ENCODE assay signal across 8 cellular contexts in genomic region chr1:150573648-150574071, GRCh38. TPM values are rescaled to one million over a fixed set of nuclear protein-coding genes. Genes with fewer than 3 reads are reported as not detected.
DNase-seq lines count a peak whose midpoint lies in the region; ATAC-seq and TF ChIP-seq lines count a peak whose summit lies in the region.
"Not testable (repeated sequence)": the region's sequence is repeated elsewhere in the genome, so short reads cannot be mapped to it uniquely, and the experiment has no call there.

No MANE protein-coding gene starts in this region.

- H4K20me1 ChIP-seq in GM23248 (ENCODE audit: insufficient read depth), result peaks cover 32% of the 10 kb centered on the region; the same call in 1 of the 2 replicates

- peak overlapping the region; percentile 26 for H3K4me3 ChIP-seq in GM23248
- not testable (repeated sequence) for H3K4me3 ChIP-seq in RWPE2 (ENCODE audit: severe bottlenecking); uterus
- H3K4me3 ChIP-seq in breast epithelium, result peak overlapping the region; percentile 23 to 99 (median 96)
- H3K4me3 ChIP-seq in gastroesophageal sphincter, result peak overlapping the region in 1 of 2 donors; percentile 97
- peak overlapping the region; percentile 5 for H3K4me3 ChIP-seq in mononuclear cell (ENCODE audit: low read length)
- H3K4me3 ChIP-seq in skin epidermis, result peak overlapping the region in 4 of 7 experiments; percentile 15 to 96 (median 76)

- H3K27ac ChIP-seq in GM23248 (peak overlapping the region; percentile 100), RWPE2 (ENCODE audit: poor library complexity, severe bottlenecking) (peak overlapping the region; percentile 100), breast epithelium (peak overlapping the region; percentile 53 to 100), gastroesophageal sphincter (peak overlapping the region in 3 of 4 donors; percentile 71 to 100 (median 100)), skin epidermis (peak overlapping the region in 13 of 21 experiments; percentile 13 to 100 (median 48)), uterus (peak overlapping the region; percentile 99)

- not testable (repeated sequence) for TF ChIP-seq POLR2A in breast epithelium (IDR thresholded peaks at IDR 0.05); uterus (IDR thresholded peaks at IDR 0.05)
- TF ChIP-seq POLR2A in gastroesophageal sphincter (IDR thresholded peaks at IDR 0.05), result peak in 1 of 2 donors; percentile 36

- H3K4me1 Mint-ChIP-seq in activated T-cell treated with anti-CD3 and anti-CD28 coated beads, Interleukin-2, amount 50 U/mL, for 72 hours (ENCODE audit: low read depth), result peaks cover 70% of the 10 kb centered on the region

- 82 to 87% methylated on average over 13 of the region's 13 CpGs for WGBS in GM23248 (ENCODE audit: low coverage in 1 of 2, low lambda C conversion rate in 2 of 2, missing lambda C conversion rate in 2 of 2), 2 experiments
- 71 to 97% methylated on average over 3 to 5 of the region's 13 CpGs for WGBS in gastroesophageal sphincter (ENCODE audit: low coverage in 1 of 2), 2 donors

- peak overlapping the region; percentile 98 for H3K4me2 ChIP-seq in GM23248 (ENCODE audit: unreplicated experiment)

- peaks cover 99% of the 10 kb centered on the region for H3F3A ChIP-seq in GM23248 (ENCODE audit: insufficient read depth)

- peaks cover 80% of the 10 kb centered on the region for H3K79me2 ChIP-seq in GM23248 (ENCODE audit: insufficient read depth)

- not testable (repeated sequence) for DNase-seq in GM23248; RWPE2 (ENCODE audit: low spot score); activated T-cell treated with anti-CD3 and anti-CD28 coated beads, Interleukin-2, amount 50 U/mL, for 72 hours; uterus
- peak in 1 of 2 donors; percentile 23 for DNase-seq in breast epithelium (ENCODE audit: low spot score in 2 of 2)

- H3K36me3 Mint-ChIP-seq in activated T-cell treated with anti-CD3 and anti-CD28 coated beads, Interleukin-2, amount 50 U/mL, for 72 hours (ENCODE audit: insufficient read depth in 2 of 2), result peaks cover 45 to 63% of the 10 kb centered on the region in 2 donors

- not testable (repeated sequence) for TF ChIP-seq EP300 in gastroesophageal sphincter (IDR thresholded peaks at IDR 0.05)

- peak overlapping the region; percentile 95 for H3K27ac Mint-ChIP-seq in activated T-cell treated with anti-CD3 and anti-CD28 coated beads, Interleukin-2, amount 50 U/mL, for 72 hours

- H3K9me3 Mint-ChIP-seq in activated T-cell treated with anti-CD3 and anti-CD28 coated beads, Interleukin-2, amount 50 U/mL, for 72 hours, result not testable (repeated sequence)

- not testable (repeated sequence) for TF ChIP-seq CTCF in RWPE2 (IDR thresholded peaks at IDR 0.05; ENCODE audit: poor library complexity, severe bottlenecking); breast epithelium (IDR thresholded peaks at IDR 0.05); gastroesophageal sphincter (IDR thresholded peaks at IDR 0.05); uterus (IDR thresholded peaks at IDR 0.05)

- H3K27me3 ChIP-seq in GM23248 (replicated peaks; ENCODE audit: insufficient read depth); RWPE2 (ENCODE audit: insufficient read depth, poor library complexity, severe bottlenecking); breast epithelium; gastroesophageal sphincter; mononuclear cell (ENCODE audit: insufficient read depth, low read length); uterus: not testable (repeated sequence)

- not testable (repeated sequence) for H3K9me3 ChIP-seq in GM23248 (ENCODE audit: low read depth); RWPE2 (ENCODE audit: severe bottlenecking); breast epithelium; gastroesophageal sphincter; mononuclear cell (ENCODE audit: low read depth, low read length); uterus

- in situ Hi-C loops in GM23248 (cut with MboI), result not testable (repeated sequence)

- H3K9me2 ChIP-seq in GM23248 (ENCODE audit: insufficient read depth), result not testable (repeated sequence)

- ATAC-seq in RWPE2 (ENCODE audit: low read depth); activated T-cell treated with anti-CD3 and anti-CD28 coated beads, Interleukin-2, amount 50 U/mL, for 72 hours (replicated peaks in 1 of 2); gastroesophageal sphincter: not testable (repeated sequence)

- not testable (repeated sequence) for H3K27me3 Mint-ChIP-seq in activated T-cell treated with anti-CD3 and anti-CD28 coated beads, Interleukin-2, amount 50 U/mL, for 72 hours (ENCODE audit: low read depth)

- H3K4me1 ChIP-seq in GM23248 (ENCODE audit: insufficient read depth) (peaks cover 63% of the 10 kb centered on the region), RWPE2 (ENCODE audit: insufficient read depth, poor library complexity, severe bottlenecking) (peaks cover 51% of the 10 kb centered on the region), breast epithelium (peaks cover 4 to 32% of the 10 kb centered on the region in 2 donors), gastroesophageal sphincter (peaks cover 31 to 72% (median 52%) of the 10 kb centered on the region in 3 donors), mononuclear cell (ENCODE audit: insufficient read depth, low read length) (peaks cover 73% of the 10 kb centered on the region), uterus (peaks cover 18 to 22% of the 10 kb centered on the region in 2 donors)

- not testable (repeated sequence) for H2AFZ ChIP-seq in GM23248

- H3K36me3 ChIP-seq in GM23248 (ENCODE audit: low read depth), result peaks cover 74% of the 10 kb centered on the region
- H3K36me3 ChIP-seq in RWPE2 (ENCODE audit: low read depth), result peaks cover 64% of the 10 kb centered on the region
- not testable (repeated sequence) for H3K36me3 ChIP-seq in breast epithelium, uterus
- peaks cover 0 to 70% of the 10 kb centered on the region in 2 donors for H3K36me3 ChIP-seq in gastroesophageal sphincter

- intact Hi-C loops in breast epithelium (cut with DNase I; ENCODE audit: low total_unique reads); uterus (cut with DNase I; ENCODE audit: low total_unique reads): not testable (repeated sequence)

- H3K9ac ChIP-seq in GM23248, result peak overlapping the region; percentile 99

- H3K4me3 Mint-ChIP-seq in activated T-cell treated with anti-CD3 and anti-CD28 coated beads, Interleukin-2, amount 50 U/mL, for 72 hours, result peak overlapping the region; percentile 99

RNA-seq across cellular contexts. Expression of gene MCL1, which starts 5.8 kb away (rescaled TPM):
- total RNA-seq in GM23248 (2014; rRNA removed; shearing (Covaris generic)), result 307 and 310 TPM in 2 replicates
- polyA plus RNA-seq in GM23248 (2016; fragmentation: Nextera tagmentation; extraction: Ambion mirVana), result 79.0 and 84.7 TPM in 2 replicates
- 100 to 1,000 TPM; 373 to 495 TPM for total RNA-seq in activated T-cell treated with anti-CD3 and anti-CD28 coated beads, Interleukin-2, amount 50 U/mL, for 72 hours
- total RNA-seq in breast epithelium, result 100 to 1,000 TPM; 257 to 535 (median 333) TPM
- 100 to 1,000 TPM; 212 to 353 (median 317) TPM for total RNA-seq in gastroesophageal sphincter
- total RNA-seq in mononuclear cell, result 1,412 TPM
- total RNA-seq in uterus, result 100 to 1,000 TPM; 125 to 266 (median 207) TPM

RNA-seq across cellular contexts. Expression of gene ADAMTSL4, which starts 24.5 kb away (rescaled TPM):
- total RNA-seq in GM23248 (2014; rRNA removed; shearing (Covaris generic)), result 27.6 and 27.9 TPM in 2 replicates
- polyA plus RNA-seq in GM23248 (2016; fragmentation: Nextera tagmentation; extraction: Ambion mirVana), result 45.4 TPM in 2 replicates
- 1 to 10 TPM in 1 of 2 donors, under 1 TPM in 1; 0.86 to 2.6 TPM for total RNA-seq in activated T-cell treated with anti-CD3 and anti-CD28 coated beads, Interleukin-2, amount 50 U/mL, for 72 hours
- 10 to 100 TPM; 11.3 to 31.8 (median 30.2) TPM for total RNA-seq in breast epithelium
- total RNA-seq in gastroesophageal sphincter, result 10 to 100 TPM; 27.1 to 66.5 (median 36.3) TPM
- total RNA-seq in mononuclear cell, result 3.3 TPM
- 100 to 1,000 TPM in 1 of 4 donors, 10 to 100 TPM in 3; 15.9 to 133 (median 35.4) TPM for total RNA-seq in uterus

RNA-seq across cellular contexts. Expression of gene ENSA, which starts 55.8 kb away (rescaled TPM):
- 47.4 and 54.3 TPM in 2 replicates for total RNA-seq in GM23248 (2014; rRNA removed; shearing (Covaris generic))
- polyA plus RNA-seq in GM23248 (2016; fragmentation: Nextera tagmentation; extraction: Ambion mirVana), result 44.4 and 51.1 TPM in 2 replicates
- total RNA-seq in activated T-cell treated with anti-CD3 and anti-CD28 coated beads, Interleukin-2, amount 50 U/mL, for 72 hours, result 100 to 1,000 TPM; 178 to 203 TPM
- total RNA-seq in breast epithelium, result 100 to 1,000 TPM; 187 to 273 (median 194) TPM
- 100 to 1,000 TPM; 154 to 191 (median 167) TPM for total RNA-seq in gastroesophageal sphincter
- total RNA-seq in mononuclear cell, result 147 TPM
- 100 to 1,000 TPM; 122 to 224 (median 130) TPM for total RNA-seq in uterus

RNA-seq across cellular contexts. Expression of gene FALEC, which starts 58.1 kb away (rescaled TPM):
- total RNA-seq in GM23248 (2014; rRNA removed; shearing (Covaris generic)), result not detected in 2 replicates
- 0.49 and 0.71 TPM in 2 replicates for polyA plus RNA-seq in GM23248 (2016; fragmentation: Nextera tagmentation; extraction: Ambion mirVana)
- total RNA-seq in activated T-cell treated with anti-CD3 and anti-CD28 coated beads, Interleukin-2, amount 50 U/mL, for 72 hours, result under 1 TPM in 1 of 2 donors, not detected in 1; 0.79 TPM
- total RNA-seq in breast epithelium (1 to 10 TPM in 1 of 3 donors, not detected in 2; 2.2 TPM), gastroesophageal sphincter (not detected), mononuclear cell (not detected), uterus (1 to 10 TPM in 1 of 4 donors, under 1 TPM in 1, not detected in 2; 0.88 to 1.0 TPM)

Comparison
In these comparisons a context has a peak if more than half of its experiments do, and no peak if none do; other contexts are left out.
1. H3K27ac ChIP-seq: peak in every context shown above with its lines; median percentile 100 in GM23248; 100 in RWPE2; 100 in gastroesophageal sphincter; 99 in uterus; 76 in breast epithelium; 48 in skin epidermis.